ENCODE assay signal across 1 cellular context in genomic region chr7:89103564-89103963, GRCh38.
TF ChIP-seq lines count a peak whose summit lies in the region.

No MANE protein-coding gene starts in this region.

TF ChIP-seq in WTC11, 78 proteins besides CTCF, POLR2A, EP300 and RAD21 (continued from another document):
- no peak for TF ChIP-seq ERG (CRISPR knock-in tag; IDR thresholded peaks at IDR 0.05)
- TF ChIP-seq JAZF1 (CRISPR knock-in tag; IDR thresholded peaks at IDR 0.05), result no peak
